13 cellular contexts compared by ENCODE assay signal in the genomic region with DNA sequence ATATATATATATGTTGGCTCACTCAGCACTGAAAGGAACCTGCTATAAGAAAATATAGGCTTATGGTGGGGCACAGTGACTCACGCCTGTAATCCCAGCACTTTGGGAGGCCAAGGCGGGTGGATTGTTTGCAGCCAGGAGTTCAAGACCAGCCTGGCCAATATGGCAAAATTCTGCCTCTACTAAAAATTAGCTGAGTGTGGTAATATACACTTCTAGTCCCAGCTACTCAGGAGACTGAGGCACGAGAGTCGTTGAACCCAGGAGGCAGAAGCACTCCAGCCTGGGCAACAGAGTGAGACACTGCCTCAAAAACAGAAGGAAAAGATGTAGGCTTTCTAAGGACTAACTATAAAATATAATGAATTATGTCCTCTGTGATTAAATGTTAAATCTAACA. TPM values are rescaled to one million over a fixed set of nuclear protein-coding genes. Genes with fewer than 3 reads are reported as not detected.
"Had no signal": no experiment of that assay in that cellular context is flagged by ENCODE, and none has a peak within 500 bp of the region (broad histone marks: within the 10 kb centered on the region; RNA-seq: fewer than 3 reads in every experiment).

No MANE protein-coding gene starts in this region.

- H3K9ac ChIP-seq: GM23248, KMS-11 had no signal

- H2AFZ ChIP-seq: GM23248 had no signal

- ATAC-seq: HCT116 had no signal

- H3K27ac ChIP-seq: GM23248, HL-60, KMS-11 had no signal

- H3K9me3 ChIP-seq: HAP-1 had no signal

- H3K36me3 ChIP-seq: HAP-1 had no signal

- DNase-seq: GM23248, GOT3, H7, HFFc6, IMR-90, Karpas-422, KBM-7 had no signal

- H3K4me2 ChIP-seq: KMS-11 had no signal

- H3K4me3 ChIP-seq: GM23248, HAP-1 had no signal

RNA-seq across cellular contexts. Expression of gene HPDL, which starts 28.1 kb away (rescaled TPM):
- total RNA-seq: H4, HT1080 had no signal
